23 cellular contexts compared by ENCODE assay signal in the genomic region with DNA sequence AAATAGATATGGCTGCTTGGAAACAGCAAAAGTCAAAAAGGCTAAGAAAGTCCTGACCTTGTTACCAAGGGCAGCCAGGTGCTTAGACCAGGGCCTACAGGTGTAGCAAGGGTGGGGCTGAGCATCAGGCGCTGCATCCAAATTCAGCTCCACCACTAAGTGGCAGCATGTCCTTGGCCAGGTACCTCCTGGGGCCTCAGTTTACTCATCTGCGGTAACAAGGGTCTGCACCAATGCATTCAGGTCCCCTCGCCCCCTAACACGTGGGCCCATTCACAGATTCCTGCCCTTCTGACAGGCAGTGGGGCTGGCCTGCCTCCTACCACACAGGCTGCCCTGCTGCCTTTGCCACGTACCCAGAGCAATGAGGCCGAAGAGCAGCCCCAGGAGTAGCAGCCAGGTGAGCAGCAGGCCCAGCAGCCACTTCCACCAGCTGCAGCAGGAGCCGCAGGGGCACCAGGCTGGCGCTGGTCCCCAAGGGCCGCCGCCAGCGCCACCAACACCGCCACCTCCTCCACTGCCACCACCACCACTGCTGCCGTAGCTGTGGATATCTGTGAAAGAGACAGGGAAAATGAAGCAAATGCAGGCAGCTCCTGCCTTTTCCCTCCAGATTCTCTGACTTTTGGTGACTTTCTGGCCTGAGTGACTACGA. TPM values are rescaled to one million over a fixed set of nuclear protein-coding genes. Genes with fewer than 3 reads are reported as not detected.
"Had no signal": no experiment of that assay in that cellular context is flagged by ENCODE, and none has a peak within 500 bp of the region (broad histone marks: within the 10 kb centered on the region; RNA-seq: fewer than 3 reads in every experiment).

No MANE protein-coding gene starts in this region.

- H3K27ac ChIP-seq: hepatocyte, vagina, VCaP had no signal

- ATAC-seq: activated T-cell treated with anti-CD3 and anti-CD28 coated beads, Interleukin-2, amount 50 U/mL, for 72 hours; left lobe of liver had no signal

- H3K27me3 ChIP-seq: hepatocyte, vagina had no signal

- H3K79me2 ChIP-seq: hepatocyte had no signal

- H3K9me3 ChIP-seq: vagina had no signal

- H3K4me2 ChIP-seq: hepatocyte had no signal

- H3K27ac Mint-ChIP-seq: activated naive CD8-positive, alpha-beta T cell; activated T-cell treated with anti-CD3 and anti-CD28 coated beads, Interleukin-2, amount 50 U/mL, for 72 hours; mesothelial cell of epicardium; nephron; stimulated activated naive CD8-positive, alpha-beta T cell treated with anti-CD3 and anti-CD28 coated beads, Interleukin-15, Interleukin-2, amounts not matched to agents 100 ng/mL and 50 ng/mL, for 24 hours had no signal

- H3K36me3 Mint-ChIP-seq: activated naive CD8-positive, alpha-beta T cell; mesothelial cell of epicardium had no signal

- H3K4me1 ChIP-seq: vagina had no signal

- H2AFZ ChIP-seq: hepatocyte had no signal

- H3K27me3 Mint-ChIP-seq: activated naive CD8-positive, alpha-beta T cell; stimulated activated naive CD8-positive, alpha-beta T cell treated with anti-CD3 and anti-CD28 coated beads, Interleukin-15, Interleukin-2, amounts not matched to agents 100 ng/mL and 50 ng/mL, for 24 hours had no signal

- H3K4me3 Mint-ChIP-seq: activated naive CD8-positive, alpha-beta T cell; activated T-cell treated with anti-CD3 and anti-CD28 coated beads, Interleukin-2, amount 50 U/mL, for 72 hours; mesothelial cell of epicardium; nephron; stimulated activated naive CD8-positive, alpha-beta T cell treated with anti-CD3 and anti-CD28 coated beads, Interleukin-15, Interleukin-2, amounts not matched to agents 100 ng/mL and 50 ng/mL, for 24 hours had no signal

- DNase-seq: activated CD4-positive, alpha-beta T cell treated with anti-CD3 and anti-CD28 coated beads, Interleukin-2, amount 50 U/mL, for 4 hours; activated gamma-delta T cell treated with Interleukin-2 at 50 U/mL for 16 hours; activated T-cell treated with anti-CD3 and anti-CD28 coated beads, Interleukin-2, amount 50 U/mL, for 72 hours; cerebellar nuclear complex; cortex of kidney; effector CD4-positive, alpha-beta T cell; foreskin fibroblast; islet precursor cell; stimulated activated CD4-positive, alpha-beta T cell treated with anti-CD3 and anti-CD28 coated beads, Interleukin-12 subunit alpha, Interleukin-12 subunit beta, amount 100 ng/mL, for 4 hours; stimulated activated CD4-positive, alpha-beta T cell treated with anti-CD3 and anti-CD28 coated beads, Interleukin-1b, Interleukin-23, amount 100 ng/mL, for 48 hours; stimulated activated CD8-positive, alpha-beta memory T cell treated with anti-CD3 and anti-CD28 coated beads, Interleukin-4, amount 100 ng/mL, for 48 hours; T-helper 2 cell; trophoblast cell had no signal

- H3K4me3 ChIP-seq: hepatocyte, lung, vagina had no signal

- H3K36me3 ChIP-seq: vagina had no signal

- H3K4me1 Mint-ChIP-seq: mesothelial cell of epicardium, nephron had no signal

- H3K9me3 Mint-ChIP-seq: activated T-cell treated with anti-CD3 and anti-CD28 coated beads, Interleukin-2, amount 50 U/mL, for 72 hours; mesothelial cell of epicardium; nephron; stimulated activated naive CD8-positive, alpha-beta T cell treated with anti-CD3 and anti-CD28 coated beads, Interleukin-15, Interleukin-2, amounts not matched to agents 100 ng/mL and 50 ng/mL, for 24 hours had no signal

RNA-seq across cellular contexts. Expression of a gene that starts 28.9 kb away (rescaled TPM):
- total RNA-seq: activated CD8-positive, alpha-beta memory T cell treated with anti-CD3 and anti-CD28 coated beads for 36 hours; activated T-cell treated with anti-CD3 and anti-CD28 coated beads, Interleukin-2, amount 50 U/mL, for 72 hours had no signal
